In genomic region chr7:475951-476441, GRCh38 we compare ENCODE assay signal across 12 cellular contexts.
"Had no signal": no experiment of that assay in that cellular context is flagged by ENCODE, and none has a peak within 500 bp of the region (broad histone marks: within the 10 kb centered on the region; RNA-seq: fewer than 3 reads in every experiment).

No MANE protein-coding gene starts in this region.

- H3K36me3 ChIP-seq: breast epithelium had no signal

- ATAC-seq: left lobe of liver, right cardiac atrium had no signal

- H3K4me3 ChIP-seq: breast epithelium had no signal

- H3K36me3 Mint-ChIP-seq: activated naive CD8-positive, alpha-beta T cell treated with anti-CD3 and anti-CD28 coated beads for 36 hours had no signal

- H3K4me1 Mint-ChIP-seq: activated B cell treated with CpG ODN at 0.5 μM for 24 hours had no signal

- H3K4me3 Mint-ChIP-seq: activated B cell treated with CpG ODN at 0.5 μM for 24 hours; activated naive CD8-positive, alpha-beta T cell treated with anti-CD3 and anti-CD28 coated beads for 36 hours had no signal

- H3K9me3 Mint-ChIP-seq: activated naive CD8-positive, alpha-beta T cell treated with anti-CD3 and anti-CD28 coated beads for 36 hours had no signal

- H3K27ac Mint-ChIP-seq: activated B cell treated with CpG ODN at 0.5 μM for 24 hours; activated naive CD8-positive, alpha-beta T cell treated with anti-CD3 and anti-CD28 coated beads for 36 hours; progenitor cell of endocrine pancreas had no signal

- H3K27me3 Mint-ChIP-seq: activated naive CD8-positive, alpha-beta T cell treated with anti-CD3 and anti-CD28 coated beads for 36 hours had no signal

- FAIRE-seq: TTC549 had no signal

- H3K27ac ChIP-seq: breast epithelium had no signal

- DNase-seq: activated B cell treated with CpG ODN at 0.5 μM for 24 hours; activated CD4-positive, alpha-beta T cell treated with anti-CD3 and anti-CD28 coated beads, Interleukin-2, amount 50 U/mL, for 1 hour; activated naive CD8-positive, alpha-beta T cell treated with anti-CD3 and anti-CD28 coated beads for 36 hours; mesenchymal stem cell; stimulated activated CD4-positive, alpha-beta T cell treated with anti-CD3 and anti-CD28 coated beads, Interleukin-2, amount 100 ng/mL, for 48 hours; stimulated activated naive CD4-positive, alpha-beta T cell treated with Interleukin-2 at 50 U/mL for 16 hours; T-helper 2 cell had no signal
